Comparison of ENCODE assay signal across 10 cellular contexts in the genomic region with DNA sequence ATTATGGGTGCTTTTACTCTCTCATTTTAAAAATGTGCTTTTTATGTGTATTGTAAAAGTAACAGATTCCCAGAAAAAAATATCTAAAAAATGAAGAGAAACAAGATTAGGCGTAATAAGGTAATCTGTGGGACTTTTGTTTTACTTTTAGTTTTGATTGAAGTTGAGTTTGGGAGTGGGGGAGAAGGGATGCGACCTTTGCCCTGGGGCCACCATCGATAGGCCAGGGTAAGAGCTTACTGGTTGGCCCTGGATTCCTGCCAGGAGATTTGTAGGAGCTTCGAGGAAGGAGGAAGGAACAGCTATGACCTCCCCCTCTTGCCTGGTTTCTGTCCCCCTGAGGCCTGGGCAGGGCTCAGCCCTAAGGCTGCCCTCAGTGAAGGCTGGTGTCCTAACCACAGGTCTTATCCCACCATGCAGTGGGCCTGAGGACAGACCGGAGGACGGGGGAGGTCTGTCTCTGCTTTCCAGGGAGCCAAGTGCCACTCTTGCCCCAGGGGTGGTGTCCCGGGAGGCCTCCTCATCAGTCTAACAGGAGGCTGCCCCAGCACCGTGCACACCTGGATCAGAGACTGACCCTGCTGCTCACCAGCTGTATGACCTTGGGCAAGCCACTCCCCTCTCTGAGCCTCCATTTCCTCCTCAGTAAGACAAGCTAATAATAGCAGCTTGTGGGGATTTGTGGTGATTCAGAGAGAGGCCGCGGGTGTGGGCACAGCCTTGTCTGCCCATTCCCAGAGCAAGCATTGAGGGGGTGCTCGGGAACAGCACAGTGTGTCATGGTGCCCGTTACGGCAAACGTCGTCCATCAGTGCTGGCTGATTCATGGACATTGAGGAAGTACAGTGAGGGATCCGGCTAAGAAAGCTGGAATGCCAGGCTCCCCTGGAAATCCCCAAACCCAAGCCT. TPM values are rescaled to one million over a fixed set of nuclear protein-coding genes. Genes with fewer than 3 reads are reported as not detected.
DNase-seq lines count a peak whose midpoint lies in the region; ATAC-seq, FAIRE-seq and TF ChIP-seq lines count a peak whose summit lies in the region.
"Had no signal": no experiment of that assay in that cellular context is flagged by ENCODE, and none has a peak within 500 bp of the region (broad histone marks: within the 10 kb centered on the region; RNA-seq: fewer than 3 reads in every experiment).

No MANE protein-coding gene starts in this region.

- no peak for ATAC-seq in activated CD8-positive, alpha-beta T cell treated with anti-CD3 and anti-CD28 coated beads, Interleukin-2, amount 10 ng/mL, durations not matched to agents 7 days and 5 days
- ATAC-seq in activated CD8-positive, alpha-beta T cell treated with anti-CD3 and anti-CD28 coated beads for 36 hours: no peak
- peak; percentile 70 for ATAC-seq in K562
- ATAC-seq in right lobe of liver: peak; percentile 32 to 43 (median 38)
- ATAC-seq in HG02970 (IDR thresholded peaks at IDR 0.05; ENCODE audit: low FRiP score, unreplicated experiment): no peak

- no peak overlapping the region for H3K4me2 ChIP-seq in K562 (ENCODE audit: insufficient read depth, low read length)

- no TSS peak for BruUV-seq in K562 (replicated peaks; lab: Mats Ljungman, UMichigan)

- TF ChIP-seq POLR2A in K562 (conservative IDR thresholded peaks at IDR 0.05): no peak
- TF ChIP-seq POLR2A in right lobe of liver (IDR thresholded peaks at IDR 0.05): peak; percentile 47
- no peak for TF ChIP-seq POLR2A in vagina (IDR thresholded peaks at IDR 0.05)

- no peak overlapping the region for H3K4me3 Mint-ChIP-seq in activated CD8-positive, alpha-beta T cell treated with anti-CD3 and anti-CD28 coated beads, Interleukin-2, amount 10 ng/mL, durations not matched to agents 7 days and 5 days
- no peak overlapping the region for H3K4me3 Mint-ChIP-seq in activated CD8-positive, alpha-beta T cell treated with anti-CD3 and anti-CD28 coated beads for 36 hours

- no peaks in the 10 kb centered on the region for H3K9me1 ChIP-seq in K562 (ENCODE audit: control insufficient read depth, insufficient read depth, low read length)

- no peaks in the 10 kb centered on the region for H3K9me3 Mint-ChIP-seq in activated CD8-positive, alpha-beta T cell treated with anti-CD3 and anti-CD28 coated beads, Interleukin-2, amount 10 ng/mL, durations not matched to agents 7 days and 5 days (ENCODE audit: insufficient read depth)
- H3K9me3 Mint-ChIP-seq in activated CD8-positive, alpha-beta T cell treated with anti-CD3 and anti-CD28 coated beads for 36 hours: no peaks in the 10 kb centered on the region

- no peak overlapping the region for H3K4me3 ChIP-seq in K562
- H3K4me3 ChIP-seq in right lobe of liver: no peak overlapping the region
- H3K4me3 ChIP-seq in vagina: no peak overlapping the region
- H3K4me3 ChIP-seq in effector memory CD4-positive, alpha-beta T cell (ENCODE audit: insufficient read depth, low read depth, low read length, poor library complexity, severe bottlenecking): no peak overlapping the region
- H3K4me3 ChIP-seq: ovary had no signal

- no peaks in the 10 kb centered on the region for H3K36me3 Mint-ChIP-seq in activated CD8-positive, alpha-beta T cell treated with anti-CD3 and anti-CD28 coated beads, Interleukin-2, amount 10 ng/mL, durations not matched to agents 7 days and 5 days (ENCODE audit: low read depth)
- no peaks in the 10 kb centered on the region for H3K36me3 Mint-ChIP-seq in activated CD8-positive, alpha-beta T cell treated with anti-CD3 and anti-CD28 coated beads for 36 hours (ENCODE audit: low read depth)

- TF ChIP-seq RAD21 in K562 (CRISPR knock-in tag; conservative IDR thresholded peaks at IDR 0.05 in 1 of 2, IDR thresholded peaks at IDR 0.05 in 1 of 2): no peak

- H3K27me3 ChIP-seq in K562 (ENCODE audit: control insufficient read depth in 2 of 2, insufficient read depth in 2 of 2, low read length in 2 of 2) (no peaks in the 10 kb centered on the region), right lobe of liver (no peaks in the 10 kb centered on the region), vagina (no peaks in the 10 kb centered on the region)
- no peaks in the 10 kb centered on the region for H3K27me3 ChIP-seq in effector memory CD4-positive, alpha-beta T cell (replicated peaks; ENCODE audit: control insufficient read depth, insufficient read depth, low read length, poor library complexity, severe bottlenecking)
- H3K27me3 ChIP-seq: ovary had no signal

- 49% methylated on average over 16 of the region's 16 CpGs for WGBS in K562 (ENCODE audit: insufficient coverage, low coverage, missing lambda C conversion rate)
- WGBS in right lobe of liver (ENCODE audit: insufficient coverage, low coverage, low lambda C conversion rate, missing lambda C conversion rate): 2% methylated on average over 12 of the region's 16 CpGs

- no peak overlapping the region for H2AFZ ChIP-seq in K562 (ENCODE audit: low read depth, low read length)

- in situ Hi-C loops in K562 (cut with MboI): no loop called here

- H3K4me1 ChIP-seq in K562 (replicated peaks in 1 of 2; ENCODE audit: control insufficient read depth in 2 of 2, insufficient read depth in 2 of 2, low read length in 2 of 2) (peaks cover 26 to 36% of the 10 kb centered on the region in 2 experiments), right lobe of liver (peaks cover 0 to 46% (median 25%) of the 10 kb centered on the region in 4 donors), vagina (peaks cover 33% of the 10 kb centered on the region)
- H3K4me1 ChIP-seq in effector memory CD4-positive, alpha-beta T cell (ENCODE audit: control insufficient read depth, insufficient read depth, low read length, poor library complexity, severe bottlenecking): no peaks in the 10 kb centered on the region

- no peak for DNase-seq in activated CD8-positive, alpha-beta T cell treated with anti-CD3 and anti-CD28 coated beads, Interleukin-2, amount 10 ng/mL, durations not matched to agents 7 days and 5 days
- DNase-seq in activated CD8-positive, alpha-beta T cell treated with anti-CD3 and anti-CD28 coated beads for 36 hours: no peak
- DNase-seq in K562 (ENCODE audit: extremely low read depth in 1 of 4, low spot score in 3 of 4): peak; percentile 32 to 69 (median 56)
- DNase-seq in right lobe of liver: peak; percentile 68 to 73 (median 73)
- no peak for DNase-seq in vagina (ENCODE audit: extremely low spot score in 2 of 2)
- no peak for DNase-seq in HEK293T (ENCODE audit: extremely low spot score)
- no peak for DNase-seq in effector memory CD4-positive, alpha-beta T cell

- H4K20me1 ChIP-seq in K562 (replicated peaks; ENCODE audit: control insufficient read depth, insufficient read depth, low read length): no peaks in the 10 kb centered on the region

- TF ChIP-seq CTCF in activated CD8-positive, alpha-beta T cell treated with anti-CD3 and anti-CD28 coated beads for 36 hours (IDR thresholded peaks at IDR 0.05): no peak
- TF ChIP-seq CTCF in K562 (IDR thresholded peaks at IDR 0.05 in 2 of 3, conservative IDR thresholded peaks at IDR 0.05 in 1 of 3; ENCODE audit: insufficient read depth in 2 of 3, low read depth in 1 of 3, low read length in 3 of 3): no peak
- TF ChIP-seq CTCF in right lobe of liver (IDR thresholded peaks at IDR 0.05): no peak
- TF ChIP-seq CTCF in vagina (IDR thresholded peaks at IDR 0.05): no peak

- H3K9me3 ChIP-seq in K562 (replicated peaks; ENCODE audit: control insufficient read depth, insufficient read depth, low read depth, low read length) (no peaks in the 10 kb centered on the region), right lobe of liver (no peaks in the 10 kb centered on the region), vagina (no peaks in the 10 kb centered on the region)
- H3K9me3 ChIP-seq in effector memory CD4-positive, alpha-beta T cell (ENCODE audit: control insufficient read depth, low read length): no peaks in the 10 kb centered on the region
- H3K9me3 ChIP-seq: ovary had no signal

- H3K4me1 Mint-ChIP-seq in activated CD8-positive, alpha-beta T cell treated with anti-CD3 and anti-CD28 coated beads, Interleukin-2, amount 10 ng/mL, durations not matched to agents 7 days and 5 days (ENCODE audit: low read depth): peaks cover 3% of the 10 kb centered on the region
- H3K4me1 Mint-ChIP-seq in activated CD8-positive, alpha-beta T cell treated with anti-CD3 and anti-CD28 coated beads for 36 hours (ENCODE audit: low read depth): no peaks in the 10 kb centered on the region

- no peak for TF ChIP-seq EP300 in K562 (IDR thresholded peaks at IDR 0.05; ENCODE audit: low read length)

- no peaks in the 10 kb centered on the region for H3K27me3 Mint-ChIP-seq in activated CD8-positive, alpha-beta T cell treated with anti-CD3 and anti-CD28 coated beads, Interleukin-2, amount 10 ng/mL, durations not matched to agents 7 days and 5 days (ENCODE audit: low read depth)
- H3K27me3 Mint-ChIP-seq in activated CD8-positive, alpha-beta T cell treated with anti-CD3 and anti-CD28 coated beads for 36 hours: peaks cover 6% of the 10 kb centered on the region

- H3K27ac Mint-ChIP-seq in activated CD8-positive, alpha-beta T cell treated with anti-CD3 and anti-CD28 coated beads, Interleukin-2, amount 10 ng/mL, durations not matched to agents 7 days and 5 days: peak overlapping the region; percentile 1
- H3K27ac Mint-ChIP-seq in activated CD8-positive, alpha-beta T cell treated with anti-CD3 and anti-CD28 coated beads for 36 hours: no peak overlapping the region

- H3K36me3 ChIP-seq in K562 (ENCODE audit: control insufficient read depth, insufficient read depth, low read length) (peaks cover 75% of the 10 kb centered on the region), right lobe of liver (peaks cover 8 to 46% (median 26%) of the 10 kb centered on the region in 4 donors), vagina (peaks cover 0 to 4% of the 10 kb centered on the region in 2 donors)
- H3K36me3 ChIP-seq in effector memory CD4-positive, alpha-beta T cell (ENCODE audit: control insufficient read depth, insufficient read depth, low read length): no peaks in the 10 kb centered on the region
- H3K36me3 ChIP-seq: ovary had no signal

- peak overlapping the region; percentile 58; the same call in 2 of the 3 replicates for H3K27ac ChIP-seq in K562 (ENCODE audit: extremely low read depth, low read depth, low read length)
- H3K27ac ChIP-seq in right lobe of liver: peak overlapping the region; percentile 82 to 91 (median 86)
- peak overlapping the region; percentile 73 for H3K27ac ChIP-seq in vagina
- H3K27ac ChIP-seq in effector memory CD4-positive, alpha-beta T cell (ENCODE audit: insufficient read depth, low read length, poor library complexity, severe bottlenecking): no peak overlapping the region
- H3K27ac ChIP-seq: C4-2B had no signal

- CTCF ChIA-PET in activated CD8-positive, alpha-beta T cell treated with anti-CD3 and anti-CD28 coated beads, Interleukin-2, amount 10 ng/mL, durations not matched to agents 7 days and 5 days (lab: Charles Lee): interaction anchor here (1.4 kb wide), 2 partner anchors 71 to 77 kb away, joined by 3 read pairs; no protein-coding TSS in a partner anchor
- CTCF ChIA-PET in activated CD8-positive, alpha-beta T cell treated with anti-CD3 and anti-CD28 coated beads for 36 hours (lab: Charles Lee): no interaction called here
- CTCF ChIA-PET in K562 (lab: Yijun Ruan, JAX; ENCODE audit: low intra/inter-chr PET ratio) (no interaction called here), HEK293T (lab: Yijun Ruan, JAX) (interaction anchor here (0.9 kb wide), 1 partner anchor 8 kb away, joined by 3 read pairs; no protein-coding TSS in a partner anchor)

- H3K9ac ChIP-seq in K562 (ENCODE audit: insufficient read depth in 1 of 2, low read depth in 2 of 2, low read length in 2 of 2): peak overlapping the region; percentile 10 to 85; a peak in 3 of 4 replicates

- intact Hi-C loops in activated CD8-positive, alpha-beta T cell treated with anti-CD3 and anti-CD28 coated beads for 36 hours (cut with micrococcal nuclease): no loop called here
- intact Hi-C loops in K562 (cut with micrococcal nuclease): no loop called here
- intact Hi-C loops in right lobe of liver (cut with DNase I): no loop called here
- intact Hi-C loops in vagina (cut with DNase I): no loop called here

- no peaks in the 10 kb centered on the region for H3K79me2 ChIP-seq in K562 (ENCODE audit: control insufficient read depth, insufficient read depth, low read length)

- peak; percentile 78 for FAIRE-seq in K562 (lab: Jason Lieb, UNC)

- POLR2A ChIA-PET in activated CD8-positive, alpha-beta T cell treated with anti-CD3 and anti-CD28 coated beads, Interleukin-2, amount 10 ng/mL, durations not matched to agents 7 days and 5 days (lab: Charles Lee): no interaction called here
- POLR2A ChIA-PET in activated CD8-positive, alpha-beta T cell treated with anti-CD3 and anti-CD28 coated beads for 36 hours (lab: Charles Lee): no interaction called here
- POLR2A ChIA-PET in K562 (lab: Yijun Ruan, JAX): interaction anchor here (0.5 to 1.4 kb wide), 8 partner anchors 8 to 1905 kb away, joined by 3 to 4 read pairs (median 3); no protein-coding TSS in a partner anchor
- POLR2A ChIA-PET in HEK293T (lab: Yijun Ruan, JAX): no interaction called here

RNA-seq across cellular contexts. Expression of gene TGM2, which starts 21.2 kb away (rescaled TPM):
- under 1 TPM; 0.31 to 0.34 TPM for total RNA-seq in activated CD8-positive, alpha-beta T cell treated with anti-CD3 and anti-CD28 coated beads, Interleukin-2, amount 10 ng/mL, durations not matched to agents 7 days and 5 days
- not detected for total RNA-seq in activated CD8-positive, alpha-beta T cell treated with anti-CD3 and anti-CD28 coated beads for 36 hours
- 34.9 and 72.8 TPM in 2 replicates for total RNA-seq in K562 (2011; cell fraction: chromatin; rRNA removed; ENCODE audit: low replicate concordance)
- total RNA-seq in K562 (2011; cell fraction: nucleolus; rRNA removed): 45.9 and 47.5 TPM in 2 replicates
- total RNA-seq in K562 (2011; cell fraction: nucleoplasm; rRNA removed): 36.4 and 37.1 TPM in 2 replicates
- total RNA-seq in K562 (2014; rRNA removed): 48.3 and 61.2 TPM in 2 replicates
- 17.4 and 22.0 TPM in 2 replicates for total RNA-seq in K562 (2014; rRNA removed; fragmentation: Illumina TruSeq; extraction: Trizol)
- total RNA-seq in K562 (2015; rRNA removed; fragmentation: Illumina TruSeq; extraction: Trizol): 20.4 and 21.0 TPM in 2 replicates
- total RNA-seq in K562 (2021): 78.5 and 82.3 TPM in 2 replicates
- 35.3 and 37.6 TPM in 2 replicates for polyA plus RNA-seq in K562 (2011; rRNA removed)
- 31.6 and 76.0 TPM in 2 replicates for polyA plus RNA-seq in K562 (2011; cell fraction: cytosol; rRNA removed)
- 26.4 and 54.7 TPM in 2 replicates for polyA plus RNA-seq in K562 (2011; cell fraction: nucleus; rRNA removed)
- polyA plus RNA-seq in K562 (2012): 47.9 and 85.2 TPM in 2 replicates
- polyA plus RNA-seq in K562 (2014; fragmentation: Illumina TruSeq; extraction: Trizol): 55.1 and 56.7 TPM in 2 replicates
- polyA plus RNA-seq in K562 (2014; fragmentation: Nextera tagmentation; extraction: Ambion mirVana): 1 to 10 TPM; 5.5 TPM
- polyA plus RNA-seq in K562 (2014; rRNA removed): 43.9 and 48.0 TPM in 2 replicates
- polyA minus RNA-seq in K562 (2011; rRNA and poly(A)+ RNA removed): 21.4 and 54.6 TPM in 2 replicates
- polyA minus RNA-seq in K562 (2011; cell fraction: cytosol; rRNA and poly(A)+ RNA removed): 46.4 and 51.2 TPM in 2 replicates
- 18.8 and 21.4 TPM in 2 replicates for polyA minus RNA-seq in K562 (2011; cell fraction: nucleus; rRNA and poly(A)+ RNA removed)
- 100 to 1,000 TPM; 135 to 940 (median 474) TPM for total RNA-seq in right lobe of liver
- 92.8 TPM for total RNA-seq in vagina

Comparison
In these comparisons a context has a peak if more than half of its experiments do, and no peak if none do; other contexts are left out.
1. CTCF ChIA-PET loops: an anchor here in activated CD8-positive, alpha-beta T cell treated with anti-CD3 and anti-CD28 coated beads, Interleukin-2, amount 10 ng/mL, durations not matched to agents 7 days and 5 days (1.4 kb wide) and HEK293T (0.9 kb wide); none called in activated CD8-positive, alpha-beta T cell treated with anti-CD3 and anti-CD28 coated beads for 36 hours and K562.
2. ATAC-seq: peak in K562 (single experiment) and right lobe of liver (4 of 4); none in activated CD8-positive, alpha-beta T cell treated with anti-CD3 and anti-CD28 coated beads, Interleukin-2, amount 10 ng/mL, durations not matched to agents 7 days and 5 days (single experiment), activated CD8-positive, alpha-beta T cell treated with anti-CD3 and anti-CD28 coated beads for 36 hours (single experiment) and HG02970 (single experiment).
3. DNase-seq: peak in K562 (4 of 4) and right lobe of liver (3 of 3); none in activated CD8-positive, alpha-beta T cell treated with anti-CD3 and anti-CD28 coated beads, Interleukin-2, amount 10 ng/mL, durations not matched to agents 7 days and 5 days (single experiment), activated CD8-positive, alpha-beta T cell treated with anti-CD3 and anti-CD28 coated beads for 36 hours (single experiment), vagina (0 of 2), HEK293T (single experiment) and effector memory CD4-positive, alpha-beta T cell (0 of 3).
4. RNA of gene TGM2, which starts 21.2 kb away (total RNA-seq): 135 to 940 TPM in right lobe of liver, 92.8 TPM in vagina (single experiment) and 17.4 to 82.3 TPM in K562; 0.31 to 0.34 TPM in activated CD8-positive, alpha-beta T cell treated with anti-CD3 and anti-CD28 coated beads, Interleukin-2, amount 10 ng/mL, durations not matched to agents 7 days and 5 days and not detected in activated CD8-positive, alpha-beta T cell treated with anti-CD3 and anti-CD28 coated beads for 36 hours; every median in the first group is over 10 times any median in the second.